22 cellular contexts compared by ENCODE assay signal in the genomic region with DNA sequence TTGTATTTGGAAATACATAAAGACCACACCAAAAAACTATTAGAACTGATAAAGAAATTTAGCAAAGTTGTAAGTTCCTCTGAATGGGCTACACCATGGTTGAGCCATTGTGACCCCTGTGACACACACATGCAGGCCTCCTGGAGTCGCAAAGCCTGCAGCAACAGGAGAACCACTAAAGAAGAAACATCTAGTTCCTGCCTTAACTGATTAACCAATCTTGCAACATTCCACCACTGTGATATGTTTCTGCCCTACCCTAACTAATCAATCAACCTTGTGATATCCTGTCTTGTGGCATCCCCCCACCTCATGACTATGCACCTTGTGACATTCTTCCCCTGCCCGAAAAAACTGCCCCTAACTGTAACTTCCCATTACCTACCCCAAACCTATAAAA.
"Had no signal": no experiment of that assay in that cellular context is flagged by ENCODE, and none has a peak within 500 bp of the region (broad histone marks: within the 10 kb centered on the region; RNA-seq: fewer than 3 reads in every experiment).

No MANE protein-coding gene starts in this region.

- H3K36me3 ChIP-seq: esophagus muscularis mucosa, gastrocnemius medialis, left ventricle myocardium inferior, lower lobe of right lung, prostate gland, spleen, tibial nerve had no signal

- H3K27me3 ChIP-seq: esophagus muscularis mucosa, gastrocnemius medialis, spleen, testis, tibial nerve had no signal

- H3K4me3 ChIP-seq: esophagus muscularis mucosa, gastrocnemius medialis, left ventricle myocardium inferior, lower lobe of right lung, prostate gland, spleen, testis, tibial nerve had no signal

- H3K9me3 ChIP-seq: esophagus muscularis mucosa, gastrocnemius medialis, left ventricle myocardium inferior, lower lobe of right lung, prostate gland, testis, tibial nerve had no signal

- H3K36me3 Mint-ChIP-seq: memory B cell; naive B cell; stimulated activated naive B cell treated with anti-CD40 and anti-IgM and Interleukin-4, amounts not matched to agents 10 μg/mL and 1 μg/mL and 100 μg/mL, for 72 hours had no signal

- H3K9ac ChIP-seq: parathyroid adenoma had no signal

- H3K4me1 ChIP-seq: esophagus muscularis mucosa, gastrocnemius medialis, left ventricle myocardium inferior, lower lobe of right lung, parathyroid adenoma, prostate gland, spleen, testis, tibial nerve had no signal

- H3K9me3 Mint-ChIP-seq: stimulated activated naive CD8-positive, alpha-beta T cell treated with anti-CD3 and anti-CD28 coated beads, Interleukin-15, amount 100 ng/mL, for 72 hours had no signal

- DNase-seq: cortex of kidney; effector memory CD4-positive, alpha-beta T cell; gastrocnemius medialis; left cardiac atrium; left ventricle myocardium inferior; lower lobe of right lung; naive B cell; retina; spleen; stimulated activated CD4-positive, alpha-beta T cell treated with anti-CD3 and anti-CD28 coated beads, Interleukin-15, amount 100 ng/mL, for 24 hours; stimulated activated CD4-positive, alpha-beta T cell treated with anti-CD3 and anti-CD28 coated beads, Interleukin-1b, Interleukin-23, amount 100 ng/mL, for 48 hours; stimulated activated CD4-positive, alpha-beta T cell treated with anti-CD3 and anti-CD28 coated beads, Interleukin-4, amount 100 ng/mL, for 24 hours; stimulated activated naive B cell treated with anti-CD40 and anti-IgM and Interleukin-4, amounts not matched to agents 10 μg/mL and 1 μg/mL and 100 μg/mL, for 72 hours; stimulated activated naive CD8-positive, alpha-beta T cell treated with anti-CD3 and anti-CD28 coated beads, Interleukin-15, amount 100 ng/mL, for 72 hours; testis had no signal

- H3K27ac Mint-ChIP-seq: memory B cell; naive B cell; nephron; stimulated activated naive B cell treated with anti-CD40 and anti-IgM and Interleukin-4, amounts not matched to agents 10 μg/mL and 1 μg/mL and 100 μg/mL, for 72 hours; stimulated activated naive CD8-positive, alpha-beta T cell treated with anti-CD3 and anti-CD28 coated beads, Interleukin-15, amount 100 ng/mL, for 72 hours had no signal

- H3K4me3 Mint-ChIP-seq: memory B cell; naive B cell; nephron; stimulated activated naive B cell treated with anti-CD40 and anti-IgM and Interleukin-4, amounts not matched to agents 10 μg/mL and 1 μg/mL and 100 μg/mL, for 72 hours; stimulated activated naive CD8-positive, alpha-beta T cell treated with anti-CD3 and anti-CD28 coated beads, Interleukin-15, amount 100 ng/mL, for 72 hours had no signal

- H3K4me1 Mint-ChIP-seq: memory B cell; naive B cell; nephron; stimulated activated naive B cell treated with anti-CD40 and anti-IgM and Interleukin-4, amounts not matched to agents 10 μg/mL and 1 μg/mL and 100 μg/mL, for 72 hours; stimulated activated naive CD8-positive, alpha-beta T cell treated with anti-CD3 and anti-CD28 coated beads, Interleukin-15, amount 100 ng/mL, for 72 hours had no signal

- H3K27me3 Mint-ChIP-seq: memory B cell; naive B cell; stimulated activated naive B cell treated with anti-CD40 and anti-IgM and Interleukin-4, amounts not matched to agents 10 μg/mL and 1 μg/mL and 100 μg/mL, for 72 hours had no signal

- H3K27ac ChIP-seq: epithelial cell of prostate, esophagus muscularis mucosa, gastrocnemius medialis, left ventricle myocardium inferior, lower lobe of right lung, parathyroid adenoma, prostate gland, spleen, testis, tibial nerve had no signal
